Comparison of ENCODE assay signal across 12 cellular contexts in the genomic region with DNA sequence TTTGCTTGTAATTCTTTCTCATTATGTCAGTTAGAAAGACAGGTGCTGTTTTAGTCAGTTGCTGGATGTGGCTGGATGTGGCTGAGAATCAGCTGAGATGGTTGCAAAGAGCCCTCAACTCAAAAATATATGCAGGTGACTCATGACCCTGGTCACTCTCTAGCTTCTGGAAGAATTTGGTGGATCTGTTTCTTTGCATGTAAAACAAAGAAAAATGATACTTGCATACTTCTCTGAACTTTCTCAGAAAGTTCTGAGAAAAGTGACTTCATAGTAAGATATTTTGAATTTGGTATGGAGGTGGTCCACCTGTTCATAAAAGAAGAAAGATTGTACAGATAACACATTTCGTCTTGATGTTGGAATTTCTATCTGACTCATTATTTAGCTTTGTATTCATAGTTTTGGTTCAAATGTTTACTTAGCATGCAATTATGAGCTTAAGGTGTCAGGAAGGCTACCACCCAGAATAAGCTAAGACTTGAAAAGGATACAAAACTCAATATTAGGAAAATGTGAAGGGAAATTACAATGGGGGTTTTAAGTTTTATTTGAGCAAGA.
DNase-seq lines count a peak whose midpoint lies in the region; ATAC-seq, FAIRE-seq and TF ChIP-seq lines count a peak whose summit lies in the region.
"Had no signal": no experiment of that assay in that cellular context is flagged by ENCODE, and none has a peak within 500 bp of the region (broad histone marks: within the 10 kb centered on the region; RNA-seq: fewer than 3 reads in every experiment).

No MANE protein-coding gene starts in this region.

- DNase-seq in mammary epithelial cell = peak; percentile 20
- DNase-seq in MCF 10A (ENCODE audit: unreplicated experiment) = no peak
- DNase-seq in HT-29 (ENCODE audit: low spot score) = peak; percentile 18
- DNase-seq in activated naive CD4-positive, alpha-beta T cell treated with anti-CD3 and anti-CD28 coated beads, Interleukin-2, amount 50 U/mL, for 72 hours (ENCODE audit: low spot score in 2 of 2) = peak in 1 of 2 donors; percentile 32
- no peak for DNase-seq in stimulated activated naive B cell treated with anti-CD40 and anti-IgM and Interleukin-4, amounts not matched to agents 10 μg/mL and 1 μg/mL and 100 μg/mL, for 72 hours
- DNase-seq in NCI-H774 (lab: John Stamatoyannopoulos, UW) = no peak
- DNase-seq in D721Med (ENCODE audit: insufficient read length, low spot score) = no peak
- no peak for DNase-seq in CD1c-positive myeloid dendritic cell (ENCODE audit: extremely low spot score)
- DNase-seq: NCI-H2171, SW 1271 had no signal

- peaks cover 17% of the 10 kb centered on the region for H3K9me3 ChIP-seq in mammary epithelial cell (replicated peaks; ENCODE audit: insufficient read depth, low read length)

- dilution Hi-C loops in mammary epithelial cell (cut with HindIII; ENCODE audit: low sequenced_read_pairs) = no loop called here

- CTCF ChIA-PET in mammary epithelial cell (lab: Charles Lee; ENCODE audit: low non-redundant PET) = no interaction called here
- CTCF ChIA-PET in MCF 10A (lab: Yijun Ruan, JAX) = interaction anchor here (0.7 to 1.0 kb wide), 2 partner anchors 318 to 345 kb away, joined by 4 read pairs; no protein-coding TSS in a partner anchor

- BruUV-seq in mammary epithelial cell (replicated peaks; lab: Mats Ljungman, UMichigan) (no TSS peak), MCF 10A (replicated peaks; lab: Mats Ljungman, UMichigan) (no TSS peak)

- no peak overlapping the region for H2AFZ ChIP-seq in mammary epithelial cell (ENCODE audit: low read depth, low read length)

- peak; percentile 93 to 94 for ATAC-seq in activated naive CD4-positive, alpha-beta T cell treated with anti-CD3 and anti-CD28 coated beads, Interleukin-2, amount 50 U/mL, for 72 hours
- ATAC-seq in stimulated activated naive B cell treated with anti-CD40 and anti-IgM and Interleukin-4, amounts not matched to agents 10 μg/mL and 1 μg/mL and 100 μg/mL, for 72 hours (replicated peaks) = no peak

- no peak overlapping the region for H3K27ac Mint-ChIP-seq in MCF 10A (ENCODE audit: low read depth, unreplicated experiment)
- H3K27ac Mint-ChIP-seq in activated naive CD4-positive, alpha-beta T cell treated with anti-CD3 and anti-CD28 coated beads, Interleukin-2, amount 50 U/mL, for 72 hours = peak overlapping the region; percentile 50 to 91
- peak overlapping the region; percentile 68 for H3K27ac Mint-ChIP-seq in stimulated activated naive B cell treated with anti-CD40 and anti-IgM and Interleukin-4, amounts not matched to agents 10 μg/mL and 1 μg/mL and 100 μg/mL, for 72 hours

- H3K4me1 ChIP-seq in mammary epithelial cell (ENCODE audit: insufficient read depth, low read length) = no peaks in the 10 kb centered on the region

- H4K20me1 ChIP-seq in mammary epithelial cell (ENCODE audit: insufficient read depth, low read length) = no peaks in the 10 kb centered on the region

- no peaks in the 10 kb centered on the region for H3K36me3 ChIP-seq in mammary epithelial cell (ENCODE audit: insufficient read depth, low read length)

- H3K4me1 Mint-ChIP-seq in MCF 10A (ENCODE audit: insufficient read depth, unreplicated experiment) = no peaks in the 10 kb centered on the region
- peaks cover 0 to 5% of the 10 kb centered on the region in 2 donors for H3K4me1 Mint-ChIP-seq in stimulated activated naive B cell treated with anti-CD40 and anti-IgM and Interleukin-4, amounts not matched to agents 10 μg/mL and 1 μg/mL and 100 μg/mL, for 72 hours

- in situ Hi-C loops in mammary epithelial cell (cut with MboI; ENCODE audit: low sequenced_read_pairs in 2 of 2) = no loop called here

- no peak for FAIRE-seq in D721Med (lab: Jason Lieb, UNC)
- FAIRE-seq: astrocyte had no signal

- intact Hi-C loops in mammary epithelial cell (cut with micrococcal nuclease) (no loop called here), MCF 10A (cut with micrococcal nuclease) (no loop called here)

- no peaks in the 10 kb centered on the region for H3K27me3 Mint-ChIP-seq in MCF 10A (ENCODE audit: insufficient read depth, unreplicated experiment)
- H3K27me3 Mint-ChIP-seq in stimulated activated naive B cell treated with anti-CD40 and anti-IgM and Interleukin-4, amounts not matched to agents 10 μg/mL and 1 μg/mL and 100 μg/mL, for 72 hours = peaks cover 6 to 12% of the 10 kb centered on the region in 2 donors

- H3K79me2 ChIP-seq in mammary epithelial cell (ENCODE audit: insufficient read depth, low read length) = no peaks in the 10 kb centered on the region

- no peak overlapping the region for H3K4me3 ChIP-seq in mammary epithelial cell (replicated peaks in 1 of 3; ENCODE audit: insufficient read depth in 1 of 3, low read depth in 2 of 3, low read length in 3 of 3)

- POLR2A ChIA-PET in MCF 10A (lab: Yijun Ruan, JAX) = interaction anchor here (0.7 kb wide), 2 partner anchors 30 to 103 kb away, joined by 3 read pairs; no protein-coding TSS in a partner anchor

- no peaks in the 10 kb centered on the region for H3K36me3 Mint-ChIP-seq in MCF 10A (ENCODE audit: insufficient read depth, unreplicated experiment)
- H3K36me3 Mint-ChIP-seq in activated naive CD4-positive, alpha-beta T cell treated with anti-CD3 and anti-CD28 coated beads, Interleukin-2, amount 50 U/mL, for 72 hours = peaks cover 23 to 27% of the 10 kb centered on the region in 2 donors
- H3K36me3 Mint-ChIP-seq in stimulated activated naive B cell treated with anti-CD40 and anti-IgM and Interleukin-4, amounts not matched to agents 10 μg/mL and 1 μg/mL and 100 μg/mL, for 72 hours = peaks cover 5 to 9% of the 10 kb centered on the region in 2 donors

- H3K4me3 Mint-ChIP-seq in MCF 10A (ENCODE audit: unreplicated experiment) = no peak overlapping the region
- H3K4me3 Mint-ChIP-seq in stimulated activated naive B cell treated with anti-CD40 and anti-IgM and Interleukin-4, amounts not matched to agents 10 μg/mL and 1 μg/mL and 100 μg/mL, for 72 hours = no peak overlapping the region
- H3K4me3 Mint-ChIP-seq: natural killer cell treated with Interleukin-12 subunit alpha and Interleukin-12 subunit beta and Interleukin-15 and Interleukin-18, amount 100 ng/mL, for 72 hours had no signal

- no peak overlapping the region for H3K4me2 ChIP-seq in mammary epithelial cell (ENCODE audit: insufficient read depth, low read depth, low read length)

- H3K9ac ChIP-seq in mammary epithelial cell (ENCODE audit: insufficient read depth, low read length) = no peak overlapping the region

- peaks cover 4% of the 10 kb centered on the region for H3K27me3 ChIP-seq in mammary epithelial cell (ENCODE audit: insufficient read depth, low read length)

- 27% methylated on average over 1 of the region's 1 CpG for WGBS in mammary epithelial cell (ENCODE audit: low coverage, missing lambda C conversion rate)

- no peak overlapping the region for H3K27ac ChIP-seq in mammary epithelial cell (ENCODE audit: insufficient read depth, low read depth, low read length)

- TF ChIP-seq CTCF in mammary epithelial cell (conservative IDR thresholded peaks at IDR 0.05 in 1 of 2, IDR thresholded peaks at IDR 0.05 in 1 of 2; ENCODE audit: extremely low read depth in 1 of 2, insufficient read depth in 1 of 2, low read depth in 1 of 2, low read length in 2 of 2) (no peak), MCF 10A (IDR thresholded peaks at IDR 0.05; ENCODE audit: unreplicated experiment) (no peak), D721Med (IDR thresholded peaks at IDR 0.05; ENCODE audit: insufficient read depth, missing control alignments) (no peak)

- no peaks in the 10 kb centered on the region for H3K9me3 Mint-ChIP-seq in MCF 10A (ENCODE audit: unreplicated experiment)
- H3K9me3 Mint-ChIP-seq in activated naive CD4-positive, alpha-beta T cell treated with anti-CD3 and anti-CD28 coated beads, Interleukin-2, amount 50 U/mL, for 72 hours = peaks cover 7 to 8% of the 10 kb centered on the region in 2 donors
- peaks cover 13 to 14% of the 10 kb centered on the region in 2 donors for H3K9me3 Mint-ChIP-seq in stimulated activated naive B cell treated with anti-CD40 and anti-IgM and Interleukin-4, amounts not matched to agents 10 μg/mL and 1 μg/mL and 100 μg/mL, for 72 hours

Comparison
In these comparisons a context has a peak if more than half of its experiments do, and no peak if none do; other contexts are left out.
1. DNase-seq: peak in mammary epithelial cell (single experiment) and HT-29 (single experiment); none in MCF 10A (single experiment), stimulated activated naive B cell treated with anti-CD40 and anti-IgM and Interleukin-4, amounts not matched to agents 10 μg/mL and 1 μg/mL and 100 μg/mL, for 72 hours (single experiment), NCI-H774 (single experiment), D721Med (single experiment) and CD1c-positive myeloid dendritic cell (single experiment).
2. ATAC-seq: peak in activated naive CD4-positive, alpha-beta T cell treated with anti-CD3 and anti-CD28 coated beads, Interleukin-2, amount 50 U/mL, for 72 hours (2 of 2); none in stimulated activated naive B cell treated with anti-CD40 and anti-IgM and Interleukin-4, amounts not matched to agents 10 μg/mL and 1 μg/mL and 100 μg/mL, for 72 hours (0 of 2).